In the genomic region with DNA sequence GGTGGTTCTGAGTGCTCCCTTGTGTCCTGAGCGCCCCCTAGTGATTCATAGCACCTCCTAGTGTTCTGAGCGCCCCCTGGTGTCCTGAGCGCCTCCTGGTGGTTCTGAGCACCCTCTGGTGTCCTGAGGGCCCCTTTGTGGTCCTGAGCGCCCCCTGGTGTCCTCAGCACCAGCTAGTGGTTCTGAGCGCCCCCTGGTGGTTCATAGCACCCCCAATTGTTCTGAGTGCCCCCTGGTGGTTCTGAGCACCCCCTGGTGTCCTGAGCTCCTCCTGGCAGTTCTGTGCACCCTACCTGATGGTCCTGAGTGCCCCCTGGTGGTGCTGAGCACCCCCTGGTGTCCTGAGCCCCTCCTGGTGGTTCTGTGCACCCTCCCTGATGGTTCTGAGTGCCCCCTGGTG, we compare ENCODE assay signal across 8 cellular contexts.
DNase-seq lines count a peak whose midpoint lies in the region; ATAC-seq, FAIRE-seq and TF ChIP-seq lines count a peak whose summit lies in the region.
"Not testable (repeated sequence)": the region's sequence is repeated elsewhere in the genome, so short reads cannot be mapped to it uniquely, and the experiment has no call there.

No MANE protein-coding gene starts in this region.

- not testable (repeated sequence) for TF ChIP-seq POLR2A in A549 (IDR thresholded peaks at IDR 0.05; ENCODE audit: low read length)

- not testable (repeated sequence) for H3K4me3 ChIP-seq in A549

- H3K9me3 ChIP-seq in A549, result not testable (repeated sequence)

- TF ChIP-seq RAD21 in A549 (conservative IDR thresholded peaks at IDR 0.05 in 1 of 2, IDR thresholded peaks at IDR 0.05 in 1 of 2), result not testable (repeated sequence)

- H3K27ac ChIP-seq in A549, result not testable (repeated sequence)

- CTCF ChIA-PET in A549 (lab: Yijun Ruan, JAX), result not testable (repeated sequence)

- not testable (repeated sequence) for H3K4me1 ChIP-seq in A549

- H3K4me2 ChIP-seq in A549, result not testable (repeated sequence)

- POLR2A ChIA-PET in A549 (lab: Yijun Ruan, JAX), result not testable (repeated sequence)

- TF ChIP-seq EP300 in A549 (IDR thresholded peaks at IDR 0.05), result not testable (repeated sequence)

- not testable (repeated sequence) for DNase-seq in A549 (ENCODE audit: low read depth in 1 of 2, low spot score in 1 of 2); left lobe of liver (ENCODE audit: low spot score)

- no CpG with 5 or more reads among the region's 5 CpGs for WGBS in A549 (ENCODE audit: missing lambda C conversion rate)

- not testable (repeated sequence) for TF ChIP-seq CTCF in A549 (IDR thresholded peaks at IDR 0.05)

- peak; percentile 17 to 43; a peak in 4 of 6 replicates for ATAC-seq in A549
- peak; percentile 57 for ATAC-seq in GM18868 (IDR thresholded peaks at IDR 0.05; ENCODE audit: unreplicated experiment)
- peak; percentile 59 for ATAC-seq in GM19455 (IDR thresholded peaks at IDR 0.05; ENCODE audit: unreplicated experiment)
- peak; percentile 65 for ATAC-seq in GM21723 (IDR thresholded peaks at IDR 0.05; ENCODE audit: unreplicated experiment)
- peak; percentile 59 for ATAC-seq in HG02885 (IDR thresholded peaks at IDR 0.05; ENCODE audit: poor library complexity, unreplicated experiment)
- ATAC-seq in HG03139 (IDR thresholded peaks at IDR 0.05; ENCODE audit: unreplicated experiment), result peak; percentile 39
- peak; percentile 42 for ATAC-seq in HG03565 (IDR thresholded peaks at IDR 0.05; ENCODE audit: unreplicated experiment)
- ATAC-seq in left lobe of liver, result peak; percentile 38

- FAIRE-seq in A549 (lab: Jason Lieb, UNC), result not testable (repeated sequence)
